2 cellular contexts compared by ENCODE assay signal in the genomic region with DNA sequence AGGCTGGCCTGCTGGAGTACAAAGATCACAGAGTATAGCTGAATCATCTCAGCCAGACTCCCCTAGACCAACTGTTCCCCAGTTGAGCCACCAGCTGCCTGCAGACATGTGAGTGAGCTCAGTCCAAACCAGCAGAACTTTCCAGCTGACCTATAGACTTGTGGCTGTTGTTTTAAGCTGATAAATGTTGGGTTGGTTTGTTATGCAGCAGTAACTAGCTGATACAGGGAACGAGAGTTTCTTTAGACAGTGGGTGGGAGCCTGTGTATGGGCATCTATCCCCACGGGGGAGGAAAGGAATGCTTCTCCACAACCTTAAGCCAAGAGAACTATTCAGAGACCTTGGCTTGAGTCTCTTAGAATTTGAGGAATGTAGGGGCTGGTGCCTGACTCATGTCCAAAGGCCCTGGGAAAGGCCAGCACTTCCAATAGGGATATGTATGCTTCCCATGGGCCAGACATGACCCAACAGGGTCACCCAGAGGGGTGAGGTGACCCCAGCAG.
A peak's percentile ranks its signal among the peaks of the same experiment; 100 is the strongest.
TF ChIP-seq lines count a peak whose summit lies in the region.

No MANE protein-coding gene starts in this region.

TF ChIP-seq in A549, 52 proteins besides CTCF, POLR2A, EP300 and RAD21:
- TF ChIP-seq GATA3 (IDR thresholded peaks at IDR 0.05; ENCODE audit: borderline replicate concordance) (peak; percentile 11; the same call in 1 of the 2 replicates), KDM1A (IDR thresholded peaks at IDR 0.05; ENCODE audit: low read depth) (no peak; the same call in 1 of the 2 replicates)

TF ChIP-seq in K562, 482 proteins besides CTCF, POLR2A, EP300 and RAD21:
- no peak for TF ChIP-seq PHB (CRISPR knock-in tag; IDR thresholded peaks at IDR 0.05)
- peak; percentile 88 for TF ChIP-seq BCOR (IDR thresholded peaks at IDR 0.05)
- TF ChIP-seq KDM1A (IDR thresholded peaks at IDR 0.05): peak; percentile 31 to 68; a peak in 2 of 4 replicates
- peak in 1 of 2 experiments; percentile 85; a peak in 2 of 3 replicates for TF ChIP-seq CBX3 (IDR thresholded peaks at IDR 0.05; ENCODE audit: borderline replicate concordance in 1 of 2, low read length in 2 of 2)
- no peak for TF ChIP-seq JUN (IDR thresholded peaks at IDR 0.05; ENCODE audit: borderline replicate concordance, low read depth, low read length)
- TF ChIP-seq JUN (CRISPR knock-in tag; IDR thresholded peaks at IDR 0.05; ENCODE audit: borderline replicate concordance): no peak
- TF ChIP-seq CHD4 (IDR thresholded peaks at IDR 0.05; ENCODE audit: insufficient read depth, insufficient replicate concordance, low read depth, low read length, poor library complexity, severe bottlenecking): peak; percentile 38
- TF ChIP-seq RBM25 (IDR thresholded peaks at IDR 0.05; ENCODE audit: low read depth, low read length, severe bottlenecking): peak; percentile 76
- TF ChIP-seq ADNP (tag; IDR thresholded peaks at IDR 0.05): peak; percentile 46; the same call in 1 of the 2 replicates
- peak; percentile 39; the same call in 1 of the 2 replicates for TF ChIP-seq HDAC2 (IDR thresholded peaks at IDR 0.05)
- TF ChIP-seq ZNF41 (CRISPR knock-in tag; conservative IDR thresholded peaks at IDR 0.05): 0 out of 2 replicates have a peak, but pooled peaks have one; percentile 18
TF ChIP-seq in K562: peak in this region for 8.
